ENCODE assay signal across 8 cellular contexts in the genomic region with DNA sequence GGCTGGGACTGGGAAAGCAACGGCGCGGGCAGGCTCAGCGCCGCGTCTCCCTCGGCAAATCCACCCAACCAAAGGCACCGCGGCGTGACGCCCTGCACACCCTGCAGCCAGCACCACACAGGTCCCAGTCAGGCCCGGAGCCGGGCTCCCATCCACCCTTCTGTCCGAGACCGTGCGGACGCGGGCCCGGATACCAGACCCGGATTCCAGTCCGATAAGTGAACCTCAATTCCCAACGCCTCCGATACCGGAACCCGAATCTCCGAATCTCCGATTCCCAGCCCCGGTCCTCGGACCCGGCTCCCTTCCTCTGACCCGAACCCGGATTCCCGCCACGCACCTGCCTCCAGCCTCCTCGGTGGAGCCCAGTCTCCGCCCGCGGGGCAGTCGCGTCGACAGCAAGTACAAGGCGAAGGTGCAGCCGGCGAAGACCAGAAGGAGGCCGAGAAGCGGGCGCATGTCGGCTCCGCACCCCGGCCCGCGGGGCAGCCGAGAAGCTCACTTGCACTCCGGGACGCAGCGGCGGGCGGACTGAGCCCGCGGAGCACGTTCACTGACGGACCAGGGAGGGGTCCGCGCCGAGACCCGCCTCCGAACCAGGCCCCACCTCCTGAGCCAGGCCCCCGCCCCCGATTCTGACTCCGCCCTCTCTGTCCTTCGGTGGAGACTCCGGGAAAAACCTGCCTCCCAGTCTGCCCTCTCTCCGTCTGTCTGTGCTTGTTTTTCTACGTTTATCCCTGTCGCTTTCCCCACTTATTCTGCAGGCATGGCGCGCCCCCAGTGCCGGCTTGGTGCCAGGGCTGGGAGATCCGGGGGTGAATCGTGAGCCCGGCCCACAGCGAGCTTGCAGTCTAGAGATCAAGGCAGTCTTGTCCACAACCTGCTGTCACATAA. TPM values are rescaled to one million over a fixed set of nuclear protein-coding genes. Genes with fewer than 3 reads are reported as not detected.
DNase-seq lines count a peak whose midpoint lies in the region; ATAC-seq, FAIRE-seq and TF ChIP-seq lines count a peak whose summit lies in the region.

Gene TMEM41A (minus strand): TSS at position 533 of the 894 bp plus-strand sequence. CDS start 74 bp downstream, at position 459.

- intact Hi-C loops in T-helper 2 cell treated with Interferon-gamma antibody and Interleukin-4, amounts not matched to agents 100 ng/mL and 5 ng/mL, for 36 hours (cut with micrococcal nuclease) = loop anchor here (1.0 to 5.0 kb wide), 6 partner anchors 61 to 1251 kb away; partner anchors contain the start of genes ALG3, EEF1AKMT4, MAP3K13 and SENP2
- intact Hi-C loops in ascending aorta (cut with DNase I) (loop anchor here (1.0 to 2.0 kb wide), 4 partner anchors 60 to 686 kb away; partner anchors contain the start of genes SENP2 and VPS8), right cardiac atrium (cut with DNase I) (loop anchor here in 1 of 4 donors (5.0 kb wide), 1 partner anchor 59 kb away; no protein-coding TSS in a partner anchor)

- H3K27ac ChIP-seq in ascending aorta = peak within 1 kb of the TSS; percentile 76 to 87
- peak within 1 kb of the TSS; percentile 74 for H3K27ac ChIP-seq in right cardiac atrium (ENCODE audit: low read length)

- FAIRE-seq in urothelium cell line (lab: Jason Lieb, UNC) = no peak

- no peak for TF ChIP-seq CTCF in ascending aorta (IDR thresholded peaks at IDR 0.05)

- DNase-seq in NCI-H187 (lab: John Stamatoyannopoulos, UW) (peak; percentile 77 to 83), ascending aorta (ENCODE audit: low spot score in 2 of 2) (peak; percentile 38 to 95), right cardiac atrium (peak; percentile 94 to 97 (median 97)), pulmonary artery endothelial cell (ENCODE audit: low read depth, low spot score) (peak; percentile 66), urothelium cell line (ENCODE audit: low spot score) (peak; percentile 96)

- no peaks in the 10 kb centered on the region for H3K27me3 ChIP-seq in ascending aorta
- H3K27me3 ChIP-seq in right cardiac atrium (ENCODE audit: control insufficient read depth, insufficient read depth) = no peaks in the 10 kb centered on the region

- H3K4me3 ChIP-seq in ascending aorta = peak within 1 kb of the TSS; percentile 78 to 99
- peak within 1 kb of the TSS; percentile 56 for H3K4me3 ChIP-seq in right cardiac atrium (ENCODE audit: low read length)

- H3K36me3 ChIP-seq in ascending aorta = peaks cover 11 to 27% of the 10 kb centered on the region in 2 donors

- TF ChIP-seq POLR2A in GM18505 (IDR thresholded peaks at IDR 0.05; ENCODE audit: borderline replicate concordance, extremely low read depth, insufficient read depth, insufficient read length) = peak; percentile 91

- ATAC-seq in GM18505 (IDR thresholded peaks at IDR 0.05; ENCODE audit: unreplicated experiment) (peak; percentile 96), HG02943 (IDR thresholded peaks at IDR 0.05; ENCODE audit: low read depth, unreplicated experiment) (peak; percentile 95), right cardiac atrium (peak; percentile 99 to 100)

- WGBS in right cardiac atrium = under 1% methylated on average over 82 of the region's 82 CpGs

- no peaks in the 10 kb centered on the region for H3K9me3 ChIP-seq in ascending aorta
- no peaks in the 10 kb centered on the region for H3K9me3 ChIP-seq in right cardiac atrium (ENCODE audit: control insufficient read depth, low read length)

- H3K4me1 ChIP-seq in ascending aorta = peaks cover 5 to 8% of the 10 kb centered on the region in 2 donors
- H3K4me1 ChIP-seq in right cardiac atrium (ENCODE audit: control insufficient read depth, insufficient read depth, low read length) = peaks cover 5% of the 10 kb centered on the region

RNA-seq across cellular contexts. Expression of gene TMEM41A, which starts in this region (rescaled TPM):
- total RNA-seq in T-helper 2 cell treated with Interferon-gamma antibody and Interleukin-4, amounts not matched to agents 100 ng/mL and 5 ng/mL, for 36 hours = 20.9 and 21.2 TPM in 2 replicates
- total RNA-seq in ascending aorta (24.2 TPM), right cardiac atrium (10 to 100 TPM; 10.9 to 11.8 (median 11.6) TPM), pulmonary artery endothelial cell (11.6 and 12.7 TPM in 2 replicates)
- 8.5 TPM for polyA plus RNA-seq in right cardiac atrium

Comparison
In these comparisons a context has a peak if more than half of its experiments do, and no peak if none do; other contexts are left out.
1. Peak in every context shown above with its lines: DNase-seq, ATAC-seq, H3K4me3 ChIP-seq and H3K27ac ChIP-seq.